Comparison of ENCODE assay signal across 1 cellular context in the genomic region with DNA sequence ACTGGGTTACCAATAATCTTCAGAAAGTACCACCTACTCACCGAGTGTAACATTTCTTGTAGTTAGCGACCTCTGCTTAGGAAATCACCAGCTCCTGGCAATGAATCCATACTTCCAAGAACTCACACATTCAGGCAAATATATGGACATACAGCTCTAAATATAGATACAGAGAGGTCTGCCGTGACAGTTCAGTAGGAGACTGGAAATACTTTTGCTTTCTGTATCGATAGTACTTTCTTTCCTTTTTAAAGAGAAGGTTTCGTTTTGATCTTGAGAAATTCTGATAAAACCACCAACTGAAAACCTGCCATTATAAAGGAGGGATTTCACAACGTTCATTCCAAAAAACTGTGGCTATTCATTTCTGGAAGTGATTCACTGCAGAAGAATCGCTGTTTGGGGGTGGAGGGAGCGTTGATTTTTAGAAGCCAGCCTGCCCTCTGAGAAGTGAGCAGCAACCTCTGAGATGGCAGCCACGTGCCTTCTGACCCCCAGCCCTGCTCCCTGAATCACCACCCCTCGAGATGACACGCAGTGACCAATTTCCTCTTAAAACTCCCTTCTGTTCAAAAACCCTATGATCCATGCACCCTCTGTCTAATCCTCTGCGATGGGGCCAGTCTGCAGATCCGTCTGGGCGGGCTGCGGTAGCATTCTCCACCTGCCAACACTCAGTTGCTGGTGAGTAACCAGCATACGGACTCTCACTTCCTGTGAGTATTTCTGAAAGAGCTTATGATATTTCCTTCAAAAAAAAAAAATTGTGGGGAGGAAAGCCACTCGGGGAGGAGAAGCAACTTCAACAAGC.
TF ChIP-seq lines count a peak whose summit lies in the region.

No MANE protein-coding gene starts in this region.

TF ChIP-seq in GM12878, 131 proteins besides CTCF, POLR2A, EP300 and RAD21 (continued from another document and continues in another):
- TF ChIP-seq, protein P1, sequence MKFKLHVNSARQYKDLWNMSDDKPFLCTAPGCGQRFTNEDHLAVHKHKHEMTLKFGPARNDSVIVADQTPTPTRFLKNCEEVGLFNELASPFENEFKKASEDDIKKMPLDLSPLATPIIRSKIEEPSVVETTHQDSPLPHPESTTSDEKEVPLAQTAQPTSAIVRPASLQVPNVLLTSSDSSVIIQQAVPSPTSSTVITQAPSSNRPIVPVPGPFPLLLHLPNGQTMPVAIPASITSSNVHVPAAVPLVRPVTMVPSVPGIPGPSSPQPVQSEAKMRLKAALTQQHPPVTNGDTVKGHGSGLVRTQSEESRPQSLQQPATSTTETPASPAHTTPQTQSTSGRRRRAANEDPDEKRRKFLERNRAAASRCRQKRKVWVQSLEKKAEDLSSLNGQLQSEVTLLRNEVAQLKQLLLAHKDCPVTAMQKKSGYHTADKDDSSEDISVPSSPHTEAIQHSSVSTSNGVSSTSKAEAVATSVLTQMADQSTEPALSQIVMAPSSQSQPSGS (IDR thresholded peaks at IDR 0.05; ENCODE audit: low read length), result peak; percentile 58; the same call in 1 of the 2 replicates
- TF ChIP-seq SP1 (IDR thresholded peaks at IDR 0.05; ENCODE audit: low read depth, low read length) (no peak), ZZZ3 (IDR thresholded peaks at IDR 0.05; ENCODE audit: control insufficient read depth, insufficient read length, low read depth) (no peak), BACH1 (IDR thresholded peaks at IDR 0.05; ENCODE audit: borderline replicate concordance) (peak; percentile 23; the same call in 1 of the 2 replicates), BMI1 (IDR thresholded peaks at IDR 0.05; ENCODE audit: borderline replicate concordance) (no peak), NR2C1 (IDR thresholded peaks at IDR 0.05) (peak; percentile 53), POLR2AphosphoS5 (IDR thresholded peaks at IDR 0.05; ENCODE audit: low read length) (peak; percentile 84), RBBP5 (conservative IDR thresholded peaks at IDR 0.05) (peak; percentile 86; the same call in 1 of the 2 replicates), IKZF2 (IDR thresholded peaks at IDR 0.05) (peak; percentile 82 to 83), ASH2L (IDR thresholded peaks at IDR 0.05; ENCODE audit: borderline replicate concordance, low read depth) (peak; percentile 92; the same call in 1 of the 2 replicates), WRNIP1 (IDR thresholded peaks at IDR 0.05; ENCODE audit: borderline replicate concordance, low read depth, low read length) (no peak), ZNF207 (IDR thresholded peaks at IDR 0.05; ENCODE audit: borderline replicate concordance) (no peak), SMAD1 (IDR thresholded peaks at IDR 0.05; ENCODE audit: low read depth, partially characterized antibody) (no peak), EZH2 (IDR thresholded peaks at IDR 0.05; ENCODE audit: borderline replicate concordance, control insufficient read depth, low read depth, low read length) (no peak), YY1 (IDR thresholded peaks at IDR 0.05; ENCODE audit: low read depth, low read length) (no peak), NBN (IDR thresholded peaks at IDR 0.05) (0 out of 2 replicates have a peak, but pooled peaks have one; percentile 75), ESRRA (IDR thresholded peaks at IDR 0.05; ENCODE audit: low read length) (no peak), DPF2 (IDR thresholded peaks at IDR 0.05) (peak; percentile 88), CHD2 (IDR thresholded peaks at IDR 0.05; ENCODE audit: borderline replicate concordance, low read depth, low read length) (no peak), SRF (IDR thresholded peaks at IDR 0.05; ENCODE audit: low read depth in 2 of 2, low read length in 2 of 2) (no peak), ZBED1 (IDR thresholded peaks at IDR 0.05; ENCODE audit: borderline replicate concordance) (no peak; the same call in 1 of the 2 replicates), ZNF217 (IDR thresholded peaks at IDR 0.05) (no peak), FOXK2 (IDR thresholded peaks at IDR 0.05) (no peak), PML (IDR thresholded peaks at IDR 0.05; ENCODE audit: low read length) (peak; percentile 68), SIX5 (IDR thresholded peaks at IDR 0.05; ENCODE audit: low read depth, low read length, severe bottlenecking) (no peak), RAD51 (IDR thresholded peaks at IDR 0.05) (peak; percentile 49; the same call in 1 of the 2 replicates), NFXL1 (IDR thresholded peaks at IDR 0.05; ENCODE audit: borderline replicate concordance) (no peak), HCFC1 (IDR thresholded peaks at IDR 0.05; ENCODE audit: low read length) (no peak; the same call in 1 of the 2 replicates), RCOR1 (conservative IDR thresholded peaks at IDR 0.05; ENCODE audit: low read depth, low read length) (no peak), NFYA (IDR thresholded peaks at IDR 0.05; ENCODE audit: borderline replicate concordance, low read depth, low read length) (no peak), ZNF24 (IDR thresholded peaks at IDR 0.05) (no peak), BRCA1 (IDR thresholded peaks at IDR 0.05; ENCODE audit: low read depth, low read length) (no peak), MXI1 (IDR thresholded peaks at IDR 0.05; ENCODE audit: low read depth, low read length) (peak; percentile 72), TAF1 (IDR thresholded peaks at IDR 0.05; ENCODE audit: borderline replicate concordance, low read depth, low read length) (no peak), CBX5 (IDR thresholded peaks at IDR 0.05; ENCODE audit: low read depth) (peak; percentile 40; the same call in 1 of the 2 replicates), ZNF274 (IDR thresholded peaks at IDR 0.05; ENCODE audit: insufficient read depth, insufficient read length) (no peak), GABPA (IDR thresholded peaks at IDR 0.05; ENCODE audit: low read depth) (peak; percentile 49; the same call in 1 of the 2 replicates), STAT1 (conservative IDR thresholded peaks at IDR 0.05) (no peak), SMAD5 (IDR thresholded peaks at IDR 0.05; ENCODE audit: low read depth) (0 out of 2 replicates have a peak, but pooled peaks have one; percentile 44), MEF2A (IDR thresholded peaks at IDR 0.05; ENCODE audit: insufficient read depth, low read depth, low read length) (peak; percentile 70), KDM1A (IDR thresholded peaks at IDR 0.05; ENCODE audit: borderline replicate concordance) (no peak), SPI1 (IDR thresholded peaks at IDR 0.05; ENCODE audit: borderline replicate concordance, insufficient read depth, low read depth, low read length) (peak; percentile 80), ZNF622 (IDR thresholded peaks at IDR 0.05) (no peak)
- TF ChIP-seq, protein P2, sequence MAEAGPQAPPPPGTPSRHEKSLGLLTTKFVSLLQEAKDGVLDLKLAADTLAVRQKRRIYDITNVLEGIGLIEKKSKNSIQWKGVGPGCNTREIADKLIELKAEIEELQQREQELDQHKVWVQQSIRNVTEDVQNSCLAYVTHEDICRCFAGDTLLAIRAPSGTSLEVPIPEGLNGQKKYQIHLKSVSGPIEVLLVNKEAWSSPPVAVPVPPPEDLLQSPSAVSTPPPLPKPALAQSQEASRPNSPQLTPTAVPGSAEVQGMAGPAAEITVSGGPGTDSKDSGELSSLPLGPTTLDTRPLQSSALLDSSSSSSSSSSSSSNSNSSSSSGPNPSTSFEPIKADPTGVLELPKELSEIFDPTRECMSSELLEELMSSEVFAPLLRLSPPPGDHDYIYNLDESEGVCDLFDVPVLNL (IDR thresholded peaks at IDR 0.05; ENCODE audit: low read depth, low read length), result no peak
- TF ChIP-seq, protein P3, sequence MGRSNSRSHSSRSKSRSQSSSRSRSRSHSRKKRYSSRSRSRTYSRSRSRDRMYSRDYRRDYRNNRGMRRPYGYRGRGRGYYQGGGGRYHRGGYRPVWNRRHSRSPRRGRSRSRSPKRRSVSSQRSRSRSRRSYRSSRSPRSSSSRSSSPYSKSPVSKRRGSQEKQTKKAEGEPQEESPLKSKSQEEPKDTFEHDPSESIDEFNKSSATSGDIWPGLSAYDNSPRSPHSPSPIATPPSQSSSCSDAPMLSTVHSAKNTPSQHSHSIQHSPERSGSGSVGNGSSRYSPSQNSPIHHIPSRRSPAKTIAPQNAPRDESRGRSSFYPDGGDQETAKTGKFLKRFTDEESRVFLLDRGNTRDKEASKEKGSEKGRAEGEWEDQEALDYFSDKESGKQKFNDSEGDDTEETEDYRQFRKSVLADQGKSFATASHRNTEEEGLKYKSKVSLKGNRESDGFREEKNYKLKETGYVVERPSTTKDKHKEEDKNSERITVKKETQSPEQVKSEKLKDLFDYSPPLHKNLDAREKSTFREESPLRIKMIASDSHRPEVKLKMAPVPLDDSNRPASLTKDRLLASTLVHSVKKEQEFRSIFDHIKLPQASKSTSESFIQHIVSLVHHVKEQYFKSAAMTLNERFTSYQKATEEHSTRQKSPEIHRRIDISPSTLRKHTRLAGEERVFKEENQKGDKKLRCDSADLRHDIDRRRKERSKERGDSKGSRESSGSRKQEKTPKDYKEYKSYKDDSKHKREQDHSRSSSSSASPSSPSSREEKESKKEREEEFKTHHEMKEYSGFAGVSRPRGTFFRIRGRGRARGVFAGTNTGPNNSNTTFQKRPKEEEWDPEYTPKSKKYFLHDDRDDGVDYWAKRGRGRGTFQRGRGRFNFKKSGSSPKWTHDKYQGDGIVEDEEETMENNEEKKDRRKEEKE (IDR thresholded peaks at IDR 0.05), result no peak
- TF ChIP-seq, protein P4, sequence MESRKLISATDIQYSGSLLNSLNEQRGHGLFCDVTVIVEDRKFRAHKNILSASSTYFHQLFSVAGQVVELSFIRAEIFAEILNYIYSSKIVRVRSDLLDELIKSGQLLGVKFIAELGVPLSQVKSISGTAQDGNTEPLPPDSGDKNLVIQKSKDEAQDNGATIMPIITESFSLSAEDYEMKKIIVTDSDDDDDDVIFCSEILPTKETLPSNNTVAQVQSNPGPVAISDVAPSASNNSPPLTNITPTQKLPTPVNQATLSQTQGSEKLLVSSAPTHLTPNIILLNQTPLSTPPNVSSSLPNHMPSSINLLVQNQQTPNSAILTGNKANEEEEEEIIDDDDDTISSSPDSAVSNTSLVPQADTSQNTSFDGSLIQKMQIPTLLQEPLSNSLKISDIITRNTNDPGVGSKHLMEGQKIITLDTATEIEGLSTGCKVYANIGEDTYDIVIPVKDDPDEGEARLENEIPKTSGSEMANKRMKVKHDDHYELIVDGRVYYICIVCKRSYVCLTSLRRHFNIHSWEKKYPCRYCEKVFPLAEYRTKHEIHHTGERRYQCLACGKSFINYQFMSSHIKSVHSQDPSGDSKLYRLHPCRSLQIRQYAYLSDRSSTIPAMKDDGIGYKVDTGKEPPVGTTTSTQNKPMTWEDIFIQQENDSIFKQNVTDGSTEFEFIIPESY (IDR thresholded peaks at IDR 0.05), result no peak
- TF ChIP-seq, protein P5, sequence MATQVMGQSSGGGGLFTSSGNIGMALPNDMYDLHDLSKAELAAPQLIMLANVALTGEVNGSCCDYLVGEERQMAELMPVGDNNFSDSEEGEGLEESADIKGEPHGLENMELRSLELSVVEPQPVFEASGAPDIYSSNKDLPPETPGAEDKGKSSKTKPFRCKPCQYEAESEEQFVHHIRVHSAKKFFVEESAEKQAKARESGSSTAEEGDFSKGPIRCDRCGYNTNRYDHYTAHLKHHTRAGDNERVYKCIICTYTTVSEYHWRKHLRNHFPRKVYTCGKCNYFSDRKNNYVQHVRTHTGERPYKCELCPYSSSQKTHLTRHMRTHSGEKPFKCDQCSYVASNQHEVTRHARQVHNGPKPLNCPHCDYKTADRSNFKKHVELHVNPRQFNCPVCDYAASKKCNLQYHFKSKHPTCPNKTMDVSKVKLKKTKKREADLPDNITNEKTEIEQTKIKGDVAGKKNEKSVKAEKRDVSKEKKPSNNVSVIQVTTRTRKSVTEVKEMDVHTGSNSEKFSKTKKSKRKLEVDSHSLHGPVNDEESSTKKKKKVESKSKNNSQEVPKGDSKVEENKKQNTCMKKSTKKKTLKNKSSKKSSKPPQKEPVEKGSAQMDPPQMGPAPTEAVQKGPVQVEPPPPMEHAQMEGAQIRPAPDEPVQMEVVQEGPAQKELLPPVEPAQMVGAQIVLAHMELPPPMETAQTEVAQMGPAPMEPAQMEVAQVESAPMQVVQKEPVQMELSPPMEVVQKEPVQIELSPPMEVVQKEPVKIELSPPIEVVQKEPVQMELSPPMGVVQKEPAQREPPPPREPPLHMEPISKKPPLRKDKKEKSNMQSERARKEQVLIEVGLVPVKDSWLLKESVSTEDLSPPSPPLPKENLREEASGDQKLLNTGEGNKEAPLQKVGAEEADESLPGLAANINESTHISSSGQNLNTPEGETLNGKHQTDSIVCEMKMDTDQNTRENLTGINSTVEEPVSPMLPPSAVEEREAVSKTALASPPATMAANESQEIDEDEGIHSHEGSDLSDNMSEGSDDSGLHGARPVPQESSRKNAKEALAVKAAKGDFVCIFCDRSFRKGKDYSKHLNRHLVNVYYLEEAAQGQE (IDR thresholded peaks at IDR 0.05; ENCODE audit: low read depth, low read length), result peak; percentile 23; the same call in 1 of the 2 replicates
- TF ChIP-seq, protein P6, sequence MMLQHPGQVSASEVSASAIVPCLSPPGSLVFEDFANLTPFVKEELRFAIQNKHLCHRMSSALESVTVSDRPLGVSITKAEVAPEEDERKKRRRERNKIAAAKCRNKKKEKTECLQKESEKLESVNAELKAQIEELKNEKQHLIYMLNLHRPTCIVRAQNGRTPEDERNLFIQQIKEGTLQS (IDR thresholded peaks at IDR 0.05; ENCODE audit: borderline replicate concordance, extremely low read depth, low read depth, low read length), result no peak
- TF ChIP-seq, protein P7, sequence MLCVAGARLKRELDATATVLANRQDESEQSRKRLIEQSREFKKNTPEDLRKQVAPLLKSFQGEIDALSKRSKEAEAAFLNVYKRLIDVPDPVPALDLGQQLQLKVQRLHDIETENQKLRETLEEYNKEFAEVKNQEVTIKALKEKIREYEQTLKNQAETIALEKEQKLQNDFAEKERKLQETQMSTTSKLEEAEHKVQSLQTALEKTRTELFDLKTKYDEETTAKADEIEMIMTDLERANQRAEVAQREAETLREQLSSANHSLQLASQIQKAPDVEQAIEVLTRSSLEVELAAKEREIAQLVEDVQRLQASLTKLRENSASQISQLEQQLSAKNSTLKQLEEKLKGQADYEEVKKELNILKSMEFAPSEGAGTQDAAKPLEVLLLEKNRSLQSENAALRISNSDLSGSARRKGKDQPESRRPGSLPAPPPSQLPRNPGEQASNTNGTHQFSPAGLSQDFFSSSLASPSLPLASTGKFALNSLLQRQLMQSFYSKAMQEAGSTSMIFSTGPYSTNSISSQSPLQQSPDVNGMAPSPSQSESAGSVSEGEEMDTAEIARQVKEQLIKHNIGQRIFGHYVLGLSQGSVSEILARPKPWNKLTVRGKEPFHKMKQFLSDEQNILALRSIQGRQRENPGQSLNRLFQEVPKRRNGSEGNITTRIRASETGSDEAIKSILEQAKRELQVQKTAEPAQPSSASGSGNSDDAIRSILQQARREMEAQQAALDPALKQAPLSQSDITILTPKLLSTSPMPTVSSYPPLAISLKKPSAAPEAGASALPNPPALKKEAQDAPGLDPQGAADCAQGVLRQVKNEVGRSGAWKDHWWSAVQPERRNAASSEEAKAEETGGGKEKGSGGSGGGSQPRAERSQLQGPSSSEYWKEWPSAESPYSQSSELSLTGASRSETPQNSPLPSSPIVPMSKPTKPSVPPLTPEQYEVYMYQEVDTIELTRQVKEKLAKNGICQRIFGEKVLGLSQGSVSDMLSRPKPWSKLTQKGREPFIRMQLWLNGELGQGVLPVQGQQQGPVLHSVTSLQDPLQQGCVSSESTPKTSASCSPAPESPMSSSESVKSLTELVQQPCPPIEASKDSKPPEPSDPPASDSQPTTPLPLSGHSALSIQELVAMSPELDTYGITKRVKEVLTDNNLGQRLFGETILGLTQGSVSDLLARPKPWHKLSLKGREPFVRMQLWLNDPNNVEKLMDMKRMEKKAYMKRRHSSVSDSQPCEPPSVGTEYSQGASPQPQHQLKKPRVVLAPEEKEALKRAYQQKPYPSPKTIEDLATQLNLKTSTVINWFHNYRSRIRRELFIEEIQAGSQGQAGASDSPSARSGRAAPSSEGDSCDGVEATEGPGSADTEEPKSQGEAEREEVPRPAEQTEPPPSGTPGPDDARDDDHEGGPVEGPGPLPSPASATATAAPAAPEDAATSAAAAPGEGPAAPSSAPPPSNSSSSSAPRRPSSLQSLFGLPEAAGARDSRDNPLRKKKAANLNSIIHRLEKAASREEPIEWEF (IDR thresholded peaks at IDR 0.05; ENCODE audit: insufficient replicate concordance, low read depth, low read length), result no peak
